In genomic region chr3:55407426-55407820, GRCh38 we compare ENCODE assay signal across 1 cellular context.
TF ChIP-seq lines count a peak whose summit lies in the region.

No MANE protein-coding gene starts in this region.

TF ChIP-seq in IMR-90, 13 proteins besides CTCF, POLR2A, EP300 and RAD21:
- TF ChIP-seq MXI1 (IDR thresholded peaks at IDR 0.05; ENCODE audit: borderline replicate concordance, low read depth, low read length) (no peak), MAFK (IDR thresholded peaks at IDR 0.05; ENCODE audit: low read depth, low read length) (no peak), ELK1 (IDR thresholded peaks at IDR 0.05; ENCODE audit: borderline replicate concordance, low read depth, low read length) (no peak), NFE2L2 (IDR thresholded peaks at IDR 0.05; ENCODE audit: low read depth, low read length) (no peak), SMC3 (IDR thresholded peaks at IDR 0.05; ENCODE audit: low read depth, low read length) (no peak), USF2 (IDR thresholded peaks at IDR 0.05; ENCODE audit: low read depth, low read length) (no peak), RFX5 (IDR thresholded peaks at IDR 0.05; ENCODE audit: low read depth, low read length) (no peak), BHLHE40 (IDR thresholded peaks at IDR 0.05; ENCODE audit: low read depth, low read length) (no peak), MAZ (IDR thresholded peaks at IDR 0.05; ENCODE audit: borderline replicate concordance, low read depth, low read length) (no peak), CEBPB (IDR thresholded peaks at IDR 0.05; ENCODE audit: low read depth, low read length) (no peak), CHD1 (IDR thresholded peaks at IDR 0.05; ENCODE audit: low read depth, low read length) (no peak), FOS (IDR thresholded peaks at IDR 0.05; ENCODE audit: low read depth, low read length) (no peak), RCOR1 (IDR thresholded peaks at IDR 0.05; ENCODE audit: insufficient replicate concordance, low read length) (no peak)
